In genomic region chrX:63718010-63718694, GRCh38 we compare ENCODE assay signal across 16 cellular contexts.
DNase-seq lines count a peak whose midpoint lies in the region; ATAC-seq and TF ChIP-seq lines count a peak whose summit lies in the region.
"Had no signal": no experiment of that assay in that cellular context is flagged by ENCODE, and none has a peak within 500 bp of the region (broad histone marks: within the 10 kb centered on the region; RNA-seq: fewer than 3 reads in every experiment).

No MANE protein-coding gene starts in this region.

- peaks cover 9% of the 10 kb centered on the region for H3K36me3 Mint-ChIP-seq in HFFc6 (ENCODE audit: low read depth)

- peaks cover 11% of the 10 kb centered on the region; the same call in 1 of the 2 replicates for H3K4me1 Mint-ChIP-seq in HFFc6 (ENCODE audit: low read depth)

- no peaks in the 10 kb centered on the region for H3K27me3 Mint-ChIP-seq in HFFc6 (ENCODE audit: insufficient read depth)
- H3K27me3 Mint-ChIP-seq: naive thymus-derived CD8-positive, alpha-beta T cell had no signal

- no peak overlapping the region for H3K4me3 Mint-ChIP-seq in HFFc6
- H3K4me3 Mint-ChIP-seq: naive thymus-derived CD8-positive, alpha-beta T cell had no signal

- ATAC-seq in GM19351 (IDR thresholded peaks at IDR 0.05; ENCODE audit: unreplicated experiment): peak; percentile 90
- ATAC-seq in HG02623 (IDR thresholded peaks at IDR 0.05; ENCODE audit: unreplicated experiment): peak; percentile 77
- peak; percentile 88 for ATAC-seq in HG03460 (IDR thresholded peaks at IDR 0.05; ENCODE audit: unreplicated experiment)
- ATAC-seq: naive thymus-derived CD8-positive, alpha-beta T cell had no signal

- H3K27ac Mint-ChIP-seq in HFFc6: no peak overlapping the region
- H3K27ac Mint-ChIP-seq: naive thymus-derived CD8-positive, alpha-beta T cell had no signal

- TF ChIP-seq CTCF in GM12865 (IDR thresholded peaks at IDR 0.05; ENCODE audit: insufficient read depth, low read depth, low read length, missing control alignments) (no peak), HFFc6 (IDR thresholded peaks at IDR 0.05) (no peak)

- H3K9me3 Mint-ChIP-seq in HFFc6: no peaks in the 10 kb centered on the region
- H3K9me3 Mint-ChIP-seq: naive thymus-derived CD8-positive, alpha-beta T cell had no signal

- H3K4me3 ChIP-seq in GM12865 (ENCODE audit: low read depth, low read length): no peak overlapping the region
- H3K4me3 ChIP-seq: MG63, thyroid gland had no signal

- peak; percentile 22 for DNase-seq in GM12865 (ENCODE audit: low read depth)
- DNase-seq in SIG-M5 treated with dmso at 0.1 percent for 504 hours (lab: John Stamatoyannopoulos, UW; ENCODE audit: unreplicated experiment): no peak
- no peak for DNase-seq in A172 (ENCODE audit: low spot score)
- DNase-seq in activated effector memory CD4-positive, alpha-beta T cell treated with anti-CD3 and anti-CD28 coated beads, Interleukin-2, amount 50 U/mL, for 16 hours: no peak
- DNase-seq in HFFc6: no peak
- DNase-seq: activated T-cell treated with anti-CD3 and anti-CD28 coated beads for 4 hours; amniotic stem cell; foreskin melanocyte; kidney; MG63; naive thymus-derived CD8-positive, alpha-beta T cell; NCI-H2227 treated with DMSO at 0.1 percent for 48 hours; thyroid gland had no signal
